In genomic region chr16:74652883-74653282, GRCh38 we compare ENCODE assay signal across 8 cellular contexts. TPM values are rescaled to one million over a fixed set of nuclear protein-coding genes. Genes with fewer than 3 reads are reported as not detected.
DNase-seq lines count a peak whose midpoint lies in the region; TF ChIP-seq lines count a peak whose summit lies in the region.
"Not testable (repeated sequence)": the region's sequence is repeated elsewhere in the genome, so short reads cannot be mapped to it uniquely, and the experiment has no call there.

No MANE protein-coding gene starts in this region.

- H3K27ac ChIP-seq in ACC112 (ENCODE audit: low read depth, low read length): 0 out of 2 replicates have a peak overlapping the region, but pooled peaks have one; percentile 31

- peaks cover 15% of the 10 kb centered on the region; the same call in 1 of the 2 replicates for H3K36me3 ChIP-seq in ACC112 (ENCODE audit: insufficient read depth, low read length)

- H3K36me3 Mint-ChIP-seq in T-helper 1 cell treated with Interleukin-12 subunit alpha and Interleukin-12 subunit beta and Interleukin-4 antibody, amounts not matched to agents 30 μg/mL and 1 μg/mL, for 36 hours (ENCODE audit: low read depth): peaks cover 40% of the 10 kb centered on the region

- H3K27me3 Mint-ChIP-seq in T-helper 1 cell treated with Interleukin-12 subunit alpha and Interleukin-12 subunit beta and Interleukin-4 antibody, amounts not matched to agents 30 μg/mL and 1 μg/mL, for 36 hours (ENCODE audit: low read depth): not testable (repeated sequence)

- H3K4me3 ChIP-seq in ACC112 (ENCODE audit: low read depth, low read length); astrocyte of the spinal cord (ENCODE audit: low read depth, low read length); epithelial cell of esophagus (ENCODE audit: low read length): not testable (repeated sequence)

- peaks cover 26% of the 10 kb centered on the region for H3K4me1 Mint-ChIP-seq in T-helper 1 cell treated with Interleukin-12 subunit alpha and Interleukin-12 subunit beta and Interleukin-4 antibody, amounts not matched to agents 30 μg/mL and 1 μg/mL, for 36 hours (ENCODE audit: low read depth)

- peak; percentile 37 for DNase-seq in EL
- peak; percentile 54 for DNase-seq in LHCN-M2 (ENCODE audit: low read depth)
- DNase-seq in astrocyte of the spinal cord (ENCODE audit: low read depth, low spot score): peak; percentile 9
- peak; percentile 30 for DNase-seq in epithelial cell of esophagus (ENCODE audit: low read depth)
- DNase-seq in islet precursor cell: peak; percentile 59
- peak; percentile 16 for DNase-seq in renal cortical epithelial cell (ENCODE audit: low read depth)

- H3K27ac Mint-ChIP-seq in T-helper 1 cell treated with Interleukin-12 subunit alpha and Interleukin-12 subunit beta and Interleukin-4 antibody, amounts not matched to agents 30 μg/mL and 1 μg/mL, for 36 hours: peak overlapping the region; percentile 67

- H3K4me1 ChIP-seq in ACC112 (ENCODE audit: control insufficient read depth, insufficient read depth, low read length, unreplicated experiment): peaks cover 19% of the 10 kb centered on the region

- peaks cover 72% of the 10 kb centered on the region for H3K79me2 ChIP-seq in ACC112 (ENCODE audit: control insufficient read depth, insufficient read depth, low read length, unreplicated experiment)

- not testable (repeated sequence) for H2AFZ ChIP-seq in ACC112 (ENCODE audit: low read length, unreplicated experiment)

- H3K4me3 Mint-ChIP-seq in T-helper 1 cell treated with Interleukin-12 subunit alpha and Interleukin-12 subunit beta and Interleukin-4 antibody, amounts not matched to agents 30 μg/mL and 1 μg/mL, for 36 hours: not testable (repeated sequence)

- in situ Hi-C loops in astrocyte of the spinal cord (cut with HindIII; ENCODE audit: low sequenced_read_pairs): not testable (repeated sequence)

- H3K27me3 ChIP-seq in ACC112 (ENCODE audit: insufficient read depth, low read length): not testable (repeated sequence)

- TF ChIP-seq CTCF in astrocyte of the spinal cord (IDR thresholded peaks at IDR 0.05; ENCODE audit: low read depth, low read length); epithelial cell of esophagus (IDR thresholded peaks at IDR 0.05; ENCODE audit: insufficient read depth, low read depth, low read length, missing control alignments): not testable (repeated sequence)

- H3K9me3 Mint-ChIP-seq in T-helper 1 cell treated with Interleukin-12 subunit alpha and Interleukin-12 subunit beta and Interleukin-4 antibody, amounts not matched to agents 30 μg/mL and 1 μg/mL, for 36 hours: not testable (repeated sequence)

RNA-seq across cellular contexts. Expression of gene RFWD3, which starts 13.8 kb away (rescaled TPM):
- total RNA-seq in LHCN-M2 (2014; rRNA removed) (49.8 and 54.4 TPM in 2 replicates), renal cortical epithelial cell (26.1 and 28.5 TPM in 2 replicates)
- 17.3 TPM for polyA plus RNA-seq in LHCN-M2 (2012)

RNA-seq across cellular contexts. Expression of gene GLG1, which starts 46.0 kb away (rescaled TPM):
- total RNA-seq in LHCN-M2 (2014; rRNA removed) (75.9 and 81.7 TPM in 2 replicates), renal cortical epithelial cell (47.1 and 232 TPM in 2 replicates)
- polyA plus RNA-seq in LHCN-M2 (2012): 56.8 TPM

RNA-seq across cellular contexts. Expression of gene MLKL, which starts 47.8 kb away (rescaled TPM):
- 9.4 and 10.4 TPM in 2 replicates for total RNA-seq in LHCN-M2 (2014; rRNA removed)
- 4.1 TPM for polyA plus RNA-seq in LHCN-M2 (2012)
- 11.8 and 19.8 TPM in 2 replicates for total RNA-seq in renal cortical epithelial cell

Comparison
In these comparisons a context has a peak if more than half of its experiments do, and no peak if none do; other contexts are left out.
1. DNase-seq: peak in every context shown above with its lines; median percentile 59 in islet precursor cell; 54 in LHCN-M2; 37 in EL; 30 in epithelial cell of esophagus; 16 in renal cortical epithelial cell; 9 in astrocyte of the spinal cord.